1 cellular context compared by ENCODE assay signal in the genomic region with DNA sequence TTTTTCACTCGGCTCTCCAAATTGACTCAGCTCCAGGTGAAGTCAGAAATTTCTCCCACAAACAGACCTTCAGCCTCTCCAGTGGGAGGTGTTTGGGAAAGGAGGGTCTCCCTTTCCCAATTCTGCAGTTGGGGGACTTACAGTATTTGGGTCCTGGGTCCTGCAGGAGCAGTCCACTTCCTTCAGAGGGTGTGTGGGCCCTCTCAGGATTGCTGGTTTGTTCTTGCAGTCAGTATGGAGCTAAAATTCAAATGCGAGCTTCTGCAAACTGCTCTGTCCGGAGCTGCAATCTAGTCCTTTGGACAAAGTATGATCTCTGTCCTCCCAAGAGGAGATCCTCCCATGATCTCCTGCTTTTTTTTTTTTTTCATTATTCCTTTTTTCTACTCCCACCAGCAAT.
TF ChIP-seq lines count a peak whose summit lies in the region.

No MANE protein-coding gene starts in this region.

TF ChIP-seq in WTC11, 78 proteins besides CTCF, POLR2A, EP300 and RAD21:
- TF ChIP-seq, protein P1, sequence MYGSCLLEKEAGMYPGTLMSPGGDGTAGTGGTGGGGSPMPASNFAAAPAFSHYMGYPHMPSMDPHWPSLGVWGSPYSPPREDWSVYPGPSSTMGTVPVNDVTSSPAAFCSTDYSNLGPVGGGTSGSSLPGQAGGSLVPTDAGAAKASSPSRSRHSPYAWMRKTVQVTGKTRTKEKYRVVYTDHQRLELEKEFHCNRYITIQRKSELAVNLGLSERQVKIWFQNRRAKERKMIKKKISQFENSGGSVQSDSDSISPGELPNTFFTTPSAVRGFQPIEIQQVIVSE (CRISPR knock-in tag; IDR thresholded peaks at IDR 0.05; ENCODE audit: borderline replicate concordance), result no peak
- TF ChIP-seq ZNF416 (CRISPR knock-in tag; IDR thresholded peaks at IDR 0.05) (no peak), SP1 (CRISPR knock-in tag; conservative IDR thresholded peaks at IDR 0.05) (no peak), MYBL2 (CRISPR knock-in tag; IDR thresholded peaks at IDR 0.05) (no peak), NFATC4 (CRISPR knock-in tag; IDR thresholded peaks at IDR 0.05) (no peak), RORB (CRISPR knock-in tag; IDR thresholded peaks at IDR 0.05) (no peak), ZNF121 (CRISPR knock-in tag; IDR thresholded peaks at IDR 0.05) (no peak), NR1H2 (CRISPR knock-in tag; IDR thresholded peaks at IDR 0.05) (no peak), TCF7 (CRISPR knock-in tag; IDR thresholded peaks at IDR 0.05; ENCODE audit: low read depth) (no peak), TEAD1 (CRISPR knock-in tag; IDR thresholded peaks at IDR 0.05) (no peak), ETV6 (CRISPR knock-in tag; IDR thresholded peaks at IDR 0.05) (no peak), ZNF671 (CRISPR knock-in tag; IDR thresholded peaks at IDR 0.05) (no peak)
- TF ChIP-seq, protein P2, sequence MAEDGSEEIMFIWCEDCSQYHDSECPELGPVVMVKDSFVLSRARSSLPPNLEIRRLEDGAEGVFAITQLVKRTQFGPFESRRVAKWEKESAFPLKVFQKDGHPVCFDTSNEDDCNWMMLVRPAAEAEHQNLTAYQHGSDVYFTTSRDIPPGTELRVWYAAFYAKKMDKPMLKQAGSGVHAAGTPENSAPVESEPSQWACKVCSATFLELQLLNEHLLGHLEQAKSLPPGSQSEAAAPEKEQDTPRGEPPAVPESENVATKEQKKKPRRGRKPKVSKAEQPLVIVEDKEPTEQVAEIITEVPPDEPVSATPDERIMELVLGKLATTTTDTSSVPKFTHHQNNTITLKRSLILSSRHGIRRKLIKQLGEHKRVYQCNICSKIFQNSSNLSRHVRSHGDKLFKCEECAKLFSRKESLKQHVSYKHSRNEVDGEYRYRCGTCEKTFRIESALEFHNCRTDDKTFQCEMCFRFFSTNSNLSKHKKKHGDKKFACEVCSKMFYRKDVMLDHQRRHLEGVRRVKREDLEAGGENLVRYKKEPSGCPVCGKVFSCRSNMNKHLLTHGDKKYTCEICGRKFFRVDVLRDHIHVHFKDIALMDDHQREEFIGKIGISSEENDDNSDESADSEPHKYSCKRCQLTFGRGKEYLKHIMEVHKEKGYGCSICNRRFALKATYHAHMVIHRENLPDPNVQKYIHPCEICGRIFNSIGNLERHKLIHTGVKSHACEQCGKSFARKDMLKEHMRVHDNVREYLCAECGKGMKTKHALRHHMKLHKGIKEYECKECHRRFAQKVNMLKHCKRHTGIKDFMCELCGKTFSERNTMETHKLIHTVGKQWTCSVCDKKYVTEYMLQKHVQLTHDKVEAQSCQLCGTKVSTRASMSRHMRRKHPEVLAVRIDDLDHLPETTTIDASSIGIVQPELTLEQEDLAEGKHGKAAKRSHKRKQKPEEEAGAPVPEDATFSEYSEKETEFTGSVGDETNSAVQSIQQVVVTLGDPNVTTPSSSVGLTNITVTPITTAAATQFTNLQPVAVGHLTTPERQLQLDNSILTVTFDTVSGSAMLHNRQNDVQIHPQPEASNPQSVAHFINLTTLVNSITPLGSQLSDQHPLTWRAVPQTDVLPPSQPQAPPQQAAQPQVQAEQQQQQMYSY (CRISPR knock-in tag; IDR thresholded peaks at IDR 0.05), result no peak
- TF ChIP-seq, protein P3, sequence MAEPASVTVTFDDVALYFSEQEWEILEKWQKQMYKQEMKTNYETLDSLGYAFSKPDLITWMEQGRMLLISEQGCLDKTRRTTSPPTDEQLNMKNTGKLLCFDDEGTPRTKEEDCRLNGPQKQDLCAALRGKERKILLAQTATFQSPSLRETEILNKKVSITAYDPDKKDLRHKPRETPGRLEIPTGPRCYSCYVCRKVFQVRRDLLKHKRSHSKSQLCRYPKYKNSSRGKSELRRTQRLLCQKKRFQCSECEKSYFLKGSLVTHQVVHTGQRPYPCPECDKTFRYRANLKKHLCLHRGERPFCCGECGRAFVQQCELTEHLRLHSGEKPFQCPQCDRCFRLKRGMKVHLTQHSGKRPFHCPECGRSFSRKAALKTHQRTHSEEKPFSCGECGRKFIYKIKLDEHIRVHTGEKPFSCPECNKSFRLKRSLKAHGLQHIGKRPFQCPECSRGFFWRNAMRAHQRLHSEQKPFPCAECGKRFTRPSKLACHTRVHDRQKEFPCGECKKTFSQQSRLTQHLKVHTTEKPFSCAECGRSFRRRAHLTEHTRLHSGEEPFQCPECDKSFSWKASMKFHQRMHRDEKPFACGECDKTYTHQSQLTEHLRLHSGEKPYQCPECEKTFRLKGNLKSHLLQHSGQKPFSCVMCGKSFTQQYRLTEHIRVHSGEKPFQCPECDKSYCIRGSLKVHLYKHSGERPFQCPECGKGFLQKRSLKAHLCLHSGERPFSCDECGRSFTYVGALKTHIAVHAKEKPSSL (CRISPR knock-in tag; conservative IDR thresholded peaks at IDR 0.05), result no peak
- TF ChIP-seq, protein P4, sequence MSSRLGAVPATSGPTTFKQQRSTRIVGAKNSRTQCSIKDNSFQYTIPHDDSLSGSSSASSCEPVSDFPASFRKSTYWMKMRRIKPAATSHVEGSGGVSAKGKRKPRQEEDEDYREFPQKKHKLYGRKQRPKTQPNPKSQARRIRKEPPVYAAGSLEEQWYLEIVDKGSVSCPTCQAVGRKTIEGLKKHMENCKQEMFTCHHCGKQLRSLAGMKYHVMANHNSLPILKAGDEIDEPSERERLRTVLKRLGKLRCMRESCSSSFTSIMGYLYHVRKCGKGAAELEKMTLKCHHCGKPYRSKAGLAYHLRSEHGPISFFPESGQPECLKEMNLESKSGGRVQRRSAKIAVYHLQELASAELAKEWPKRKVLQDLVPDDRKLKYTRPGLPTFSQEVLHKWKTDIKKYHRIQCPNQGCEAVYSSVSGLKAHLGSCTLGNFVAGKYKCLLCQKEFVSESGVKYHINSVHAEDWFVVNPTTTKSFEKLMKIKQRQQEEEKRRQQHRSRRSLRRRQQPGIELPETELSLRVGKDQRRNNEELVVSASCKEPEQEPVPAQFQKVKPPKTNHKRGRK (CRISPR knock-in tag; IDR thresholded peaks at IDR 0.05; ENCODE audit: borderline replicate concordance), result no peak
- TF ChIP-seq, protein P5, sequence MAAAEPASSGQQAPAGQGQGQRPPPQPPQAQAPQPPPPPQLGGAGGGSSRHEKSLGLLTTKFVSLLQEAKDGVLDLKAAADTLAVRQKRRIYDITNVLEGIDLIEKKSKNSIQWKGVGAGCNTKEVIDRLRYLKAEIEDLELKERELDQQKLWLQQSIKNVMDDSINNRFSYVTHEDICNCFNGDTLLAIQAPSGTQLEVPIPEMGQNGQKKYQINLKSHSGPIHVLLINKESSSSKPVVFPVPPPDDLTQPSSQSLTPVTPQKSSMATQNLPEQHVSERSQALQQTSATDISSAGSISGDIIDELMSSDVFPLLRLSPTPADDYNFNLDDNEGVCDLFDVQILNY (CRISPR knock-in tag; IDR thresholded peaks at IDR 0.05), result no peak
- TF ChIP-seq, protein P6, sequence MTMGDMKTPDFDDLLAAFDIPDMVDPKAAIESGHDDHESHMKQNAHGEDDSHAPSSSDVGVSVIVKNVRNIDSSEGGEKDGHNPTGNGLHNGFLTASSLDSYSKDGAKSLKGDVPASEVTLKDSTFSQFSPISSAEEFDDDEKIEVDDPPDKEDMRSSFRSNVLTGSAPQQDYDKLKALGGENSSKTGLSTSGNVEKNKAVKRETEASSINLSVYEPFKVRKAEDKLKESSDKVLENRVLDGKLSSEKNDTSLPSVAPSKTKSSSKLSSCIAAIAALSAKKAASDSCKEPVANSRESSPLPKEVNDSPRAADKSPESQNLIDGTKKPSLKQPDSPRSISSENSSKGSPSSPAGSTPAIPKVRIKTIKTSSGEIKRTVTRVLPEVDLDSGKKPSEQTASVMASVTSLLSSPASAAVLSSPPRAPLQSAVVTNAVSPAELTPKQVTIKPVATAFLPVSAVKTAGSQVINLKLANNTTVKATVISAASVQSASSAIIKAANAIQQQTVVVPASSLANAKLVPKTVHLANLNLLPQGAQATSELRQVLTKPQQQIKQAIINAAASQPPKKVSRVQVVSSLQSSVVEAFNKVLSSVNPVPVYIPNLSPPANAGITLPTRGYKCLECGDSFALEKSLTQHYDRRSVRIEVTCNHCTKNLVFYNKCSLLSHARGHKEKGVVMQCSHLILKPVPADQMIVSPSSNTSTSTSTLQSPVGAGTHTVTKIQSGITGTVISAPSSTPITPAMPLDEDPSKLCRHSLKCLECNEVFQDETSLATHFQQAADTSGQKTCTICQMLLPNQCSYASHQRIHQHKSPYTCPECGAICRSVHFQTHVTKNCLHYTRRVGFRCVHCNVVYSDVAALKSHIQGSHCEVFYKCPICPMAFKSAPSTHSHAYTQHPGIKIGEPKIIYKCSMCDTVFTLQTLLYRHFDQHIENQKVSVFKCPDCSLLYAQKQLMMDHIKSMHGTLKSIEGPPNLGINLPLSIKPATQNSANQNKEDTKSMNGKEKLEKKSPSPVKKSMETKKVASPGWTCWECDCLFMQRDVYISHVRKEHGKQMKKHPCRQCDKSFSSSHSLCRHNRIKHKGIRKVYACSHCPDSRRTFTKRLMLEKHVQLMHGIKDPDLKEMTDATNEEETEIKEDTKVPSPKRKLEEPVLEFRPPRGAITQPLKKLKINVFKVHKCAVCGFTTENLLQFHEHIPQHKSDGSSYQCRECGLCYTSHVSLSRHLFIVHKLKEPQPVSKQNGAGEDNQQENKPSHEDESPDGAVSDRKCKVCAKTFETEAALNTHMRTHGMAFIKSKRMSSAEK (CRISPR knock-in tag; IDR thresholded peaks at IDR 0.05; ENCODE audit: borderline replicate concordance), result no peak
- TF ChIP-seq, protein P7, sequence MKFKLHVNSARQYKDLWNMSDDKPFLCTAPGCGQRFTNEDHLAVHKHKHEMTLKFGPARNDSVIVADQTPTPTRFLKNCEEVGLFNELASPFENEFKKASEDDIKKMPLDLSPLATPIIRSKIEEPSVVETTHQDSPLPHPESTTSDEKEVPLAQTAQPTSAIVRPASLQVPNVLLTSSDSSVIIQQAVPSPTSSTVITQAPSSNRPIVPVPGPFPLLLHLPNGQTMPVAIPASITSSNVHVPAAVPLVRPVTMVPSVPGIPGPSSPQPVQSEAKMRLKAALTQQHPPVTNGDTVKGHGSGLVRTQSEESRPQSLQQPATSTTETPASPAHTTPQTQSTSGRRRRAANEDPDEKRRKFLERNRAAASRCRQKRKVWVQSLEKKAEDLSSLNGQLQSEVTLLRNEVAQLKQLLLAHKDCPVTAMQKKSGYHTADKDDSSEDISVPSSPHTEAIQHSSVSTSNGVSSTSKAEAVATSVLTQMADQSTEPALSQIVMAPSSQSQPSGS (CRISPR knock-in tag; IDR thresholded peaks at IDR 0.05; ENCODE audit: borderline replicate concordance, low read depth), result no peak
TF ChIP-seq in WTC11: peak in this region for 0.
